In genomic region chr4:5839332-5839731, GRCh38 we compare ENCODE assay signal across 21 cellular contexts. TPM values are rescaled to one million over a fixed set of nuclear protein-coding genes. Genes with fewer than 3 reads are reported as not detected.
"Had no signal": no experiment of that assay in that cellular context is flagged by ENCODE, and none has a peak within 500 bp of the region (broad histone marks: within the 10 kb centered on the region; RNA-seq: fewer than 3 reads in every experiment).

No MANE protein-coding gene starts in this region.

- DNase-seq: activated CD4-positive, CD25-positive, alpha-beta regulatory T cell treated with anti-CD3 and anti-CD28 coated beads, Interleukin-2, amount 50 U/mL, for 72 hours; activated CD8-positive, alpha-beta memory T cell treated with anti-CD3 and anti-CD28 coated beads for 24 hours; activated effector memory CD4-positive, alpha-beta T cell treated with anti-CD3 and anti-CD28 coated beads, Interleukin-2, amount 50 U/mL, for 16 hours; activated T-cell treated with anti-CD3 and anti-CD28 coated beads, Interleukin-2, amount 50 U/mL, for 72 hours; amniotic stem cell; central memory CD4-positive, alpha-beta T cell; erythroblast; immature natural killer cell; kidney glomerular epithelial cell; natural killer cell; stimulated activated CD4-positive, alpha-beta T cell treated with anti-CD3 and anti-CD28 coated beads, Interleukin-1b, Interleukin-23, amount 100 ng/mL, for 48 hours; stimulated activated CD8-positive, alpha-beta memory T cell treated with anti-CD3 and anti-CD28 coated beads, Interleukin-4, amount 100 ng/mL, for 48 hours; stimulated activated naive CD4-positive, alpha-beta T cell; T-helper 17 cell; trophoblast cell had no signal

- H3K36me3 ChIP-seq: gastrocnemius medialis, ovary, right lobe of liver had no signal

- H3K4me3 ChIP-seq: ovary, right lobe of liver had no signal

- H3K9me3 Mint-ChIP-seq: activated T-cell treated with anti-CD3 and anti-CD28 coated beads, Interleukin-2, amount 50 U/mL, for 72 hours; immature natural killer cell; natural killer cell had no signal

- H3K36me3 Mint-ChIP-seq: activated naive CD4-positive, alpha-beta T cell treated with anti-CD3 and anti-CD28 coated beads, Interleukin-2, amount 50 U/mL, for 72 hours; immature natural killer cell; memory B cell; natural killer cell had no signal

- ATAC-seq: activated naive CD4-positive, alpha-beta T cell treated with anti-CD3 and anti-CD28 coated beads, Interleukin-2, amount 50 U/mL, for 72 hours; activated T-cell treated with anti-CD3 and anti-CD28 coated beads, Interleukin-2, amount 50 U/mL, for 72 hours; natural killer cell; T-helper 17 cell had no signal

- H3K9me3 ChIP-seq: gastrocnemius medialis, ovary, right lobe of liver had no signal

- H3K4me1 Mint-ChIP-seq: immature natural killer cell, memory B cell, natural killer cell, T-helper 17 cell had no signal

- H3K27ac Mint-ChIP-seq: activated naive CD4-positive, alpha-beta T cell treated with anti-CD3 and anti-CD28 coated beads, Interleukin-2, amount 50 U/mL, for 72 hours; activated T-cell treated with anti-CD3 and anti-CD28 coated beads, Interleukin-2, amount 50 U/mL, for 72 hours; immature natural killer cell; memory B cell; natural killer cell; T-helper 17 cell had no signal

- H3K27me3 ChIP-seq: gastrocnemius medialis, ovary, right lobe of liver had no signal

- H3K4me3 Mint-ChIP-seq: activated T-cell treated with anti-CD3 and anti-CD28 coated beads, Interleukin-2, amount 50 U/mL, for 72 hours; immature natural killer cell; memory B cell; natural killer cell; T-helper 17 cell had no signal

- H3K27ac ChIP-seq: ovary, right lobe of liver, VCaP had no signal

- H3K4me1 ChIP-seq: right lobe of liver had no signal

RNA-seq across cellular contexts. Expression of gene CRMP1, which starts 53.6 kb away (rescaled TPM):
- total RNA-seq: activated naive CD4-positive, alpha-beta T cell treated with anti-CD3 and anti-CD28 coated beads, Interleukin-2, amount 50 U/mL, for 72 hours; activated T-cell treated with anti-CD3 and anti-CD28 coated beads, Interleukin-2, amount 50 U/mL, for 72 hours; natural killer cell; T-helper 17 cell had no signal
- polyA plus RNA-seq: immature natural killer cell had no signal
